ENCODE assay signal across 23 cellular contexts in the genomic region with DNA sequence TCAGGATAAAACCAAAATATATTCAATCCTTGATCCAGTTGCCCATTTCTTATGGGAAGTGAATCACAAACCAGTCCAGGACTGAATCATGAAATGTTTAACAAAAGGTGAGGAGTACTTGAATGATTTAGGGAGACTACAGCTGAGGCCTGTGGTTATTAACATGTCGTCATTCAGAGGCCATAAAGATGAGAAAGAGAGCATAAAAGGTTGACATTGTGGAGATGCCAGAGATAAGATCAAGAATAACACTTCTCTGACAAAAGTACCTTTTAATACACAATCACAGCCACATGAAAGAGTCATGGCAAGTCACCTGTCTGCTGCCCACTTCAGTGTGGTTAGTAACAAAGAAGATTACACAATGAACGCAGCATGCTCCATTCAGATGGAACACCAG.
A peak's percentile ranks its signal among the peaks of the same experiment; 100 is the strongest.
DNase-seq lines count a peak whose midpoint lies in the region; ATAC-seq, FAIRE-seq and TF ChIP-seq lines count a peak whose summit lies in the region.
"Had no signal": no experiment of that assay in that cellular context is flagged by ENCODE, and none has a peak within 500 bp of the region (broad histone marks: within the 10 kb centered on the region; RNA-seq: fewer than 3 reads in every experiment).

No MANE protein-coding gene starts in this region.

- H4K8ac ChIP-seq in IMR-90 (ENCODE audit: low read depth in 2 of 2, low read length in 2 of 2), result no peak overlapping the region

- H2AK5ac ChIP-seq in IMR-90 (ENCODE audit: low read depth, low read length), result no peak overlapping the region

- TF ChIP-seq POLR2A in IMR-90 (IDR thresholded peaks at IDR 0.05; ENCODE audit: low read depth, low read length) (no peak), adrenal gland (IDR thresholded peaks at IDR 0.05) (no peak)

- H3K4me1 ChIP-seq in IMR-90 (ENCODE audit: control insufficient read depth, insufficient read depth, low read length) (no peaks in the 10 kb centered on the region), astrocyte (ENCODE audit: insufficient read depth, low read length) (peaks cover 7% of the 10 kb centered on the region), adrenal gland (replicated peaks in 1 of 2) (no peaks in the 10 kb centered on the region)
- H3K4me1 ChIP-seq: prostate gland, thyroid gland had no signal

- peaks cover 13% of the 10 kb centered on the region for H3K4me1 Mint-ChIP-seq in astrocyte (ENCODE audit: low read depth, unreplicated experiment)
- no peaks in the 10 kb centered on the region for H3K4me1 Mint-ChIP-seq in stimulated activated naive CD8-positive, alpha-beta T cell treated with anti-CD3 and anti-CD28 coated beads, Interleukin-15, amount 100 ng/mL, for 72 hours

- no peak overlapping the region for H3K27ac Mint-ChIP-seq in astrocyte (ENCODE audit: unreplicated experiment)
- H3K27ac Mint-ChIP-seq in stimulated activated naive CD8-positive, alpha-beta T cell treated with anti-CD3 and anti-CD28 coated beads, Interleukin-15, amount 100 ng/mL, for 72 hours, result no peak overlapping the region

- no peak overlapping the region for H4K5ac ChIP-seq in IMR-90 (ENCODE audit: low read depth, low read length)

- TF ChIP-seq RAD21 in IMR-90 (IDR thresholded peaks at IDR 0.05; ENCODE audit: low read length), result no peak

- CTCF ChIA-PET in IMR-90 (lab: Yijun Ruan, JAX), result interaction anchor here (0.6 to 0.7 kb wide), 2 partner anchors 261 to 1342 kb away, joined by 3 to 4 read pairs; no protein-coding TSS in a partner anchor

- no peaks in the 10 kb centered on the region for H3K79me1 ChIP-seq in IMR-90 (ENCODE audit: low read depth in 1 of 2, low read length in 2 of 2)

- H3K27ac ChIP-seq in IMR-90 (ENCODE audit: insufficient read depth, low read length), result no peak overlapping the region
- no peak overlapping the region for H3K27ac ChIP-seq in astrocyte (ENCODE audit: low read depth, low read length)
- no peak overlapping the region for H3K27ac ChIP-seq in adrenal gland
- H3K27ac ChIP-seq: prostate gland, thyroid gland had no signal

- H3K9me3 ChIP-seq in IMR-90 (ENCODE audit: control insufficient read depth, insufficient read depth, low read length) (peaks cover 4% of the 10 kb centered on the region; the same call in 1 of the 2 replicates), astrocyte (ENCODE audit: insufficient read depth, low read depth, low read length) (no peaks in the 10 kb centered on the region), adrenal gland (replicated peaks in 1 of 3) (no peaks in the 10 kb centered on the region)
- H3K9me3 ChIP-seq: BE2C, prostate gland, thyroid gland had no signal

- H3K27me3 ChIP-seq in IMR-90 (ENCODE audit: control insufficient read depth, insufficient read depth, low read length) (no peaks in the 10 kb centered on the region), astrocyte (ENCODE audit: insufficient read depth, low read length) (no peaks in the 10 kb centered on the region), adrenal gland (no peaks in the 10 kb centered on the region)
- H3K27me3 ChIP-seq: BE2C, thyroid gland had no signal

- H3K4me3 ChIP-seq in IMR-90 (ENCODE audit: insufficient read depth, low read depth, low read length), result no peak overlapping the region
- H3K4me3 ChIP-seq in astrocyte (ENCODE audit: insufficient read depth, low read depth, low read length), result no peak overlapping the region
- no peak overlapping the region for H3K4me3 ChIP-seq in adrenal gland
- H3K4me3 ChIP-seq: prostate gland, thyroid gland had no signal

- no peak overlapping the region for H2BK5ac ChIP-seq in IMR-90 (ENCODE audit: low read depth, low read length, poor library complexity, severe bottlenecking)

- no peak for TF ChIP-seq CTCF in IMR-90 (conservative IDR thresholded peaks at IDR 0.05; ENCODE audit: low read depth, low read length)
- TF ChIP-seq CTCF in astrocyte (IDR thresholded peaks at IDR 0.05; ENCODE audit: insufficient read depth, low read depth, low read length), result no peak
- no peak for TF ChIP-seq CTCF in adrenal gland (IDR thresholded peaks at IDR 0.05)

- H4K20me1 ChIP-seq in IMR-90 (ENCODE audit: insufficient read depth, low read length) (no peaks in the 10 kb centered on the region), astrocyte (ENCODE audit: insufficient read depth, low read length) (no peaks in the 10 kb centered on the region)

- H3K36me3 ChIP-seq in IMR-90 (ENCODE audit: control insufficient read depth, insufficient read depth, low read length), result no peaks in the 10 kb centered on the region
- no peaks in the 10 kb centered on the region for H3K36me3 ChIP-seq in astrocyte (ENCODE audit: insufficient read depth, low read length)
- no peaks in the 10 kb centered on the region for H3K36me3 ChIP-seq in adrenal gland (replicated peaks in 1 of 2)
- H3K36me3 ChIP-seq: BE2C, prostate gland, thyroid gland had no signal

- H2BK20ac ChIP-seq in IMR-90 (ENCODE audit: low read depth, low read length), result no peak overlapping the region

- WGBS in IMR-90 (ENCODE audit: extremely low coverage in 2 of 2, insufficient read length in 1 of 2), 2 experiments, result no CpG with 5 or more reads among the region's 2 CpGs
- 50 to 63% (median 56%) methylated on average over 2 of the region's 2 CpGs for WGBS in adrenal gland, 4 donors

- DNase-seq in IMR-90, result peak; percentile 2
- peak; percentile 77 for DNase-seq in astrocyte (ENCODE audit: low read depth)
- DNase-seq in kidney glomerular epithelial cell (lab: John Stamatoyannopoulos, UW), result peak; percentile 56
- DNase-seq in adrenal gland, result no peak
- DNase-seq in stimulated activated naive CD8-positive, alpha-beta T cell treated with anti-CD3 and anti-CD28 coated beads, Interleukin-15, amount 100 ng/mL, for 72 hours, result no peak
- DNase-seq: activated CD4-positive, alpha-beta T cell treated with anti-CD3 and anti-CD28 coated beads for 4 hours; activated naive CD4-positive, alpha-beta T cell treated with Interleukin-2 at 50 U/mL for 16 hours; BE2C; effector CD8-positive, alpha-beta T cell; hypothalamus; left cardiac atrium; midbrain; MM.1S; NCI-H2029; NCI-H446 treated with DMSO at 0.1 percent for 48 hours; T1000; thyroid gland had no signal

- no peak overlapping the region for H2BK15ac ChIP-seq in IMR-90 (ENCODE audit: low read depth, low read length)

- BruUV-seq in IMR-90 (replicated peaks; lab: Mats Ljungman, UMichigan), result no TSS peak

- no peak overlapping the region for H4K91ac ChIP-seq in IMR-90 (ENCODE audit: insufficient read depth, low read depth, low read length)

- no peaks in the 10 kb centered on the region for H3K79me2 ChIP-seq in astrocyte (ENCODE audit: insufficient read depth, low read length)

- H3K4me2 ChIP-seq in IMR-90 (ENCODE audit: low read depth, low read length) (no peak overlapping the region), astrocyte (ENCODE audit: low read length) (no peak overlapping the region)

- H3K4ac ChIP-seq in IMR-90 (ENCODE audit: low read depth, low read length), result no peak overlapping the region

- no peak overlapping the region for H2AFZ ChIP-seq in IMR-90 (replicated peaks; ENCODE audit: low read length, poor library complexity)
- H2AFZ ChIP-seq in astrocyte (ENCODE audit: low read depth, low read length), result no peak overlapping the region

- POLR2A ChIA-PET in IMR-90 (lab: Charles Lee; ENCODE audit: unreplicated experiment), result no interaction called here

- H3K27me3 Mint-ChIP-seq in astrocyte (ENCODE audit: low read depth, unreplicated experiment), result no peaks in the 10 kb centered on the region
- H3K27me3 Mint-ChIP-seq in stimulated activated naive CD8-positive, alpha-beta T cell treated with anti-CD3 and anti-CD28 coated beads, Interleukin-15, amount 100 ng/mL, for 72 hours, result no peaks in the 10 kb centered on the region

- H3K4me3 Mint-ChIP-seq in astrocyte (ENCODE audit: unreplicated experiment), result no peak overlapping the region
- H3K4me3 Mint-ChIP-seq in stimulated activated naive CD8-positive, alpha-beta T cell treated with anti-CD3 and anti-CD28 coated beads, Interleukin-15, amount 100 ng/mL, for 72 hours, result no peak overlapping the region

- H3K9me3 Mint-ChIP-seq in astrocyte (ENCODE audit: unreplicated experiment), result no peaks in the 10 kb centered on the region
- H3K9me3 Mint-ChIP-seq in stimulated activated naive CD8-positive, alpha-beta T cell treated with anti-CD3 and anti-CD28 coated beads, Interleukin-15, amount 100 ng/mL, for 72 hours, result peaks cover 0 to 7% of the 10 kb centered on the region in 2 donors

- FAIRE-seq in astrocyte (lab: Jason Lieb, UNC), result no peak
- FAIRE-seq: GM18507, HepG2 had no signal

- H3K36me3 Mint-ChIP-seq in astrocyte (ENCODE audit: low read depth, unreplicated experiment), result no peaks in the 10 kb centered on the region

- dilution Hi-C loops in IMR-90 (cut with HindIII; ENCODE audit: low sequenced_read_pairs, unreplicated experiment), result no loop called here

- H3K14ac ChIP-seq in IMR-90 (replicated peaks; ENCODE audit: low read depth, low read length), result no peak overlapping the region

- ATAC-seq in GM18868 (IDR thresholded peaks at IDR 0.05; ENCODE audit: unreplicated experiment), result peak; percentile 59
- ATAC-seq in IMR-90 (ENCODE audit: low read depth), result no peak
- no peak for ATAC-seq in HG03108 (IDR thresholded peaks at IDR 0.05; ENCODE audit: unreplicated experiment)
- no peak for ATAC-seq in HG02970 (IDR thresholded peaks at IDR 0.05; ENCODE audit: low FRiP score, unreplicated experiment)
- ATAC-seq in stimulated activated naive CD8-positive, alpha-beta T cell treated with anti-CD3 and anti-CD28 coated beads, Interleukin-15, amount 100 ng/mL, for 72 hours, result no peak
- ATAC-seq: HepG2, left cardiac atrium had no signal

- H3K9ac ChIP-seq in IMR-90 (ENCODE audit: low read depth, low read length) (no peak overlapping the region), astrocyte (ENCODE audit: low read length) (no peak overlapping the region)

- H3K56ac ChIP-seq in IMR-90 (ENCODE audit: extremely low read depth, insufficient read depth, low read length), result no peak overlapping the region

- H2BK120ac ChIP-seq in IMR-90 (ENCODE audit: low read depth, low read length), result no peak overlapping the region

- no peak overlapping the region for H3K18ac ChIP-seq in IMR-90 (ENCODE audit: low read depth, low read length)

- H3K9me1 ChIP-seq in IMR-90 (ENCODE audit: insufficient read depth, low read length), result no peaks in the 10 kb centered on the region

- H2AK9ac ChIP-seq in IMR-90 (replicated peaks; ENCODE audit: low read depth, low read length, poor library complexity), result no peak overlapping the region

- in situ Hi-C loops in IMR-90 (cut with MboI; ENCODE audit: low sequenced_read_pairs), result no loop called here

- intact Hi-C loops in IMR-90 (cut with micrococcal nuclease) (no loop called here), adrenal gland (cut with DNase I) (no loop called here)

- no peak overlapping the region for H3K23ac ChIP-seq in IMR-90 (ENCODE audit: low read depth, low read length)

TF ChIP-seq in IMR-90, 13 proteins besides CTCF, POLR2A, EP300 and RAD21 (continues in another document):
- TF ChIP-seq CHD1 (IDR thresholded peaks at IDR 0.05; ENCODE audit: low read depth, low read length), result no peak
- TF ChIP-seq MAZ (IDR thresholded peaks at IDR 0.05; ENCODE audit: borderline replicate concordance, low read depth, low read length), result no peak
- no peak for TF ChIP-seq SMC3 (IDR thresholded peaks at IDR 0.05; ENCODE audit: low read depth, low read length)

Comparison
In these comparisons a context has a peak if more than half of its experiments do, and no peak if none do; other contexts are left out.
1. DNase-seq: peak in IMR-90 (single experiment), astrocyte (single experiment) and kidney glomerular epithelial cell (single experiment); none in adrenal gland (0 of 7) and stimulated activated naive CD8-positive, alpha-beta T cell treated with anti-CD3 and anti-CD28 coated beads, Interleukin-15, amount 100 ng/mL, for 72 hours (0 of 2).